In the genomic region with DNA sequence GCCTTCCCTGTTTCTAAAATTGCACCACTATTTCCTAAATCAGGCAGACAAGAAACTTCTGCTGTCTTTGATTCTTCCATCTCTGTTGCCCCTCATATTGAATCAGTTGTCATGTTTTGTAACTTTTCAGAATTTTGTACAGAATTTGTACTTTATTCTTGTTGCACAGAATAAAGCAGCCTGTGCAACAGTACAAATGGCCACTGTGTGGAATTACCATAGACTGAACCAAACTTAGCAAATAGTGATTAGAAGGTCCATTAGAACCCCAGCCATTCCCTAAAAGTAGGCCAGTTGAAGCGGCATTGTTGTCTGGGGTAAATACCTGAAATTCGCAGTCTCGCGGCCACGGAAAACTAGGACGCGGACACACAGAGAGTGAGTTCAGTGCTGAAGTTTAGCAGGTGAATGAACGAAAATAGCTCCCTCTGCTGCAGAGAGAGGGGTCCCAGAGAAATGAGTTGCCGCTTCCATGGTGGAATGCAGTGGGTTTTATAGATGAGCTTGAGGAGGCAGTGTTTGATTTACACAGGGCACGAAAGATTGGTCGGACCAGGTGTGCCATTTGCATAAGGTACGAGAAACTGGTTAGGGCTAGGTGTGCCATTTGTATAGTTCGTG, we compare ENCODE assay signal across 17 cellular contexts.
A peak's percentile ranks its signal among the peaks of the same experiment; 100 is the strongest.
DNase-seq lines count a peak whose midpoint lies in the region; TF ChIP-seq lines count a peak whose summit lies in the region.
"Had no signal": no experiment of that assay in that cellular context is flagged by ENCODE, and none has a peak within 500 bp of the region (broad histone marks: within the 10 kb centered on the region; RNA-seq: fewer than 3 reads in every experiment).

No MANE protein-coding gene starts in this region.

- H4K5ac ChIP-seq in mesendoderm (ENCODE audit: low read length), result no peak overlapping the region

- H3K27me3 ChIP-seq in AG04450 (ENCODE audit: control insufficient read depth, insufficient read depth, low read length), result no peaks in the 10 kb centered on the region
- no peaks in the 10 kb centered on the region for H3K27me3 ChIP-seq in mesendoderm (ENCODE audit: insufficient read depth, low read length, poor library complexity)
- H3K27me3 ChIP-seq in breast epithelium, result no peaks in the 10 kb centered on the region
- H3K27me3 ChIP-seq in adrenal gland, result no peaks in the 10 kb centered on the region
- H3K27me3 ChIP-seq: suprapubic skin had no signal

- CTCF ChIA-PET in AG04450 (lab: Charles Lee), result interaction anchor here (0.5 to 1.1 kb wide), 2 partner anchors 13 to 358 kb away, joined by 3 read pairs; no protein-coding TSS in a partner anchor

- no peak overlapping the region for H3K9ac ChIP-seq in mesendoderm (ENCODE audit: low read length)

- H2AK5ac ChIP-seq in mesendoderm (ENCODE audit: low read length), result no peak overlapping the region

- no peak overlapping the region for H3K18ac ChIP-seq in mesendoderm (ENCODE audit: low read length)

- no peaks in the 10 kb centered on the region for H3K4me1 ChIP-seq in mesendoderm (ENCODE audit: control insufficient read depth, low read depth, low read length)
- no peaks in the 10 kb centered on the region for H3K4me1 ChIP-seq in breast epithelium
- no peaks in the 10 kb centered on the region for H3K4me1 ChIP-seq in adrenal gland (replicated peaks in 1 of 2)
- H3K4me1 ChIP-seq: suprapubic skin had no signal

- no peak overlapping the region for H2BK15ac ChIP-seq in mesendoderm (replicated peaks; ENCODE audit: low read depth)

- peak; percentile 41 for TF ChIP-seq CTCF in AG04450 (IDR thresholded peaks at IDR 0.05; ENCODE audit: low read depth, low read length)
- no peak for TF ChIP-seq CTCF in fibroblast of the aortic adventitia (IDR thresholded peaks at IDR 0.05; ENCODE audit: insufficient read depth, low read length)
- no peak for TF ChIP-seq CTCF in coronary artery (IDR thresholded peaks at IDR 0.05)
- TF ChIP-seq CTCF in breast epithelium (IDR thresholded peaks at IDR 0.05), result no peak
- no peak for TF ChIP-seq CTCF in adrenal gland (IDR thresholded peaks at IDR 0.05)

- intact Hi-C loops in breast epithelium (cut with DNase I; ENCODE audit: low total_unique reads) (no loop called here), adrenal gland (cut with DNase I) (no loop called here)

- H3K36me3 ChIP-seq in mesendoderm (ENCODE audit: control insufficient read depth, insufficient read depth, low read length), result no peaks in the 10 kb centered on the region
- no peaks in the 10 kb centered on the region for H3K36me3 ChIP-seq in breast epithelium
- H3K36me3 ChIP-seq in adrenal gland (replicated peaks in 1 of 2), result no peaks in the 10 kb centered on the region
- H3K36me3 ChIP-seq: suprapubic skin had no signal

- DNase-seq in AG04450 (ENCODE audit: low read depth, low spot score) (no peak), UCSD-AML1 (lab: John Stamatoyannopoulos, UW; ENCODE audit: unreplicated experiment) (peak; percentile 4), fibroblast of the aortic adventitia (ENCODE audit: low read depth) (peak; percentile 2), mesendoderm (peak; percentile 66), coronary artery (ENCODE audit: low spot score) (no peak), breast epithelium (ENCODE audit: low spot score in 2 of 2) (no peak), cerebellar nuclear complex (lab: John Stamatoyannopoulos, UW) (no peak), adrenal gland (no peak)
- DNase-seq: activated effector memory CD4-positive, alpha-beta T cell treated with anti-CD3 and anti-CD28 coated beads, Interleukin-2, amount 50 U/mL, for 16 hours; effector CD4-positive, alpha-beta T cell; foreskin melanocyte; kidney glomerular epithelial cell; NCI-H1417 treated with DMSO at 0.1 percent for 48 hours; NCI-H446; OCI-M1 had no signal

- H3K56ac ChIP-seq in mesendoderm (ENCODE audit: low read length), result no peak overlapping the region

- H2BK120ac ChIP-seq in mesendoderm (ENCODE audit: low read depth, low read length), result no peak overlapping the region

- no peak overlapping the region for H3K23ac ChIP-seq in mesendoderm (ENCODE audit: low read length)

- no peak for TF ChIP-seq POLR2A in breast epithelium (IDR thresholded peaks at IDR 0.05)
- TF ChIP-seq POLR2A in adrenal gland (IDR thresholded peaks at IDR 0.05), result no peak

- H3K4ac ChIP-seq in mesendoderm (ENCODE audit: low read depth, low read length), result no peak overlapping the region

- H3K4me3 ChIP-seq in AG04450 (ENCODE audit: low read depth, low read length) (no peak overlapping the region), fibroblast of the aortic adventitia (ENCODE audit: low read depth, low read length) (no peak overlapping the region), mesendoderm (ENCODE audit: low read length) (no peak overlapping the region), coronary artery (no peak overlapping the region), breast epithelium (no peak overlapping the region), adrenal gland (no peak overlapping the region)
- H3K4me3 ChIP-seq: suprapubic skin had no signal

- POLR2A ChIA-PET in AG04450 (lab: Yijun Ruan, JAX), result no interaction called here

- H3K9me3 ChIP-seq in AG04450 (ENCODE audit: control insufficient read depth, insufficient read depth, low read length) (no peaks in the 10 kb centered on the region), breast epithelium (no peaks in the 10 kb centered on the region), adrenal gland (replicated peaks in 1 of 3) (no peaks in the 10 kb centered on the region)
- H3K9me3 ChIP-seq: suprapubic skin had no signal

- no peak overlapping the region for H4K8ac ChIP-seq in mesendoderm (ENCODE audit: low read depth, low read length)

- H2BK5ac ChIP-seq in mesendoderm (ENCODE audit: low read length), result no peak overlapping the region

- H3K79me1 ChIP-seq in mesendoderm (ENCODE audit: low read length), result no peaks in the 10 kb centered on the region

- no CpG with 5 or more reads among the region's 13 CpGs for WGBS in mesendoderm (ENCODE audit: extremely low coverage, insufficient coverage, low lambda C conversion rate)
- WGBS in adrenal gland, 4 donors, result 31 to 55% (median 41%) methylated on average over 13 of the region's 13 CpGs

- no peaks in the 10 kb centered on the region for H3K79me2 ChIP-seq in mesendoderm (ENCODE audit: control insufficient read depth, insufficient read depth, low read length)

- H3K27ac ChIP-seq in AG04450 (ENCODE audit: low read depth, low read length) (no peak overlapping the region), mesendoderm (ENCODE audit: low read depth, low read length) (no peak overlapping the region), coronary artery (no peak overlapping the region), breast epithelium (no peak overlapping the region), adrenal gland (no peak overlapping the region)
- H3K27ac ChIP-seq: HL-60, suprapubic skin had no signal

- no peak overlapping the region for H3K4me2 ChIP-seq in mesendoderm (ENCODE audit: low read length)

Comparison
In these comparisons a context has a peak if more than half of its experiments do, and no peak if none do; other contexts are left out.
1. DNase-seq: peak in UCSD-AML1 (single experiment), fibroblast of the aortic adventitia (single experiment) and mesendoderm (single experiment); none in AG04450 (single experiment), coronary artery (single experiment), breast epithelium (0 of 2), cerebellar nuclear complex (0 of 2) and adrenal gland (0 of 7).